8 cellular contexts compared by ENCODE assay signal in the genomic region with DNA sequence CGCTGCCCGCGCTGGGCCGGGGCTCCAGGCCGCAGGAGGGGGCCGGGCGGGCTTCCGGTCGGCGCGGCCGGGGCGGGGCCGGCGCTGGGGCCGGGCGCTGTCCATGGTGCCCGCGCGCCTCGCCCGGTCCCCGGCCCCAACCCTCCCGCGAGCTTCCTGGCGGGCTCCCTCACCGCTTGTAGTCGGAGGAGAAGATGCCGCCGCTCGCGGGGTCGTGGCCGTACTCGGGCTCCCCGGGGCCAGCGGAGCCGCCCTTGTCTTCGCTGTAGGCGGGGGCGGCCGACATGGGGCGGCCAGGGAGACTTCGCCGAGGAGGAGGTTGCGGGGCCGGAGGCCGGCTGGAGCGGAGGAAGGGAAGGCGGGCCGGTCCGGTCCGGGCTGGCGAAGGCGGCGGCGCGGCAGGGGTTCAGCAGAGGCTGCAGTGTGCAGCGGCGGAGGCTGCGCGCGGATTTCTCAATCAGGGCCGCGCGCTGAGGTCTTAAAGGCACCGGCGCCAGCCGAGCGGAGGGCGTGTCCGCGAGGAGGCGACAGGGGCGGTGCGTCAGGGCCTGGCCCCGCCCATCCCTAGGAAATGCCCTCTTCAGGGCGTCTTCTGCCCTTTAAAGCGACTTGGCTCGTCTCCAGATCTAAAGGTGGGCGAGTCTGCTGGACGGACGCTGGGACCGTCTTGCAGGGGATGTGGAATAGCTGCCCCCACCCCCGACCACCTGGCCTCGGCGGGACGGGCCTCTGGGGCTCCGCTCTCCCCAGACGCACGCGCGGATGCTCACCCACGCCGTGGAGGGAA. TPM values are rescaled to one million over a fixed set of nuclear protein-coding genes. Genes with fewer than 3 reads are reported as not detected.
DNase-seq lines count a peak whose midpoint lies in the region; ATAC-seq and TF ChIP-seq lines count a peak whose summit lies in the region.

AP3B2 (minus strand) TSS at position 455 of the 787 bp plus-strand sequence; CDS start at position 286, 169 bp downstream.

- H3K27ac Mint-ChIP-seq in activated naive CD8-positive, alpha-beta T cell treated with anti-CD3 and anti-CD28 coated beads, Interleukin-2, amount 50 U/mL, for 24 hours = no peak within 1 kb of the TSS
- no peak within 1 kb of the TSS for H3K27ac Mint-ChIP-seq in type B pancreatic cell

- H3K4me1 Mint-ChIP-seq in activated naive CD8-positive, alpha-beta T cell treated with anti-CD3 and anti-CD28 coated beads, Interleukin-2, amount 50 U/mL, for 24 hours = no peaks in the 10 kb centered on the region
- no peaks in the 10 kb centered on the region for H3K4me1 Mint-ChIP-seq in type B pancreatic cell (ENCODE audit: unreplicated experiment)

- H3K4me3 ChIP-seq in heart right ventricle = peak within 1 kb of the TSS; percentile 35 to 85 (median 67)

- WGBS in heart right ventricle, 2 donors = 1 to 2% methylated on average over 88 to 94 of the region's 95 CpGs

- H3K27ac ChIP-seq in heart right ventricle = peak within 1 kb of the TSS in 1 of 10 donors; percentile 26

- H3K9me3 Mint-ChIP-seq in activated naive CD8-positive, alpha-beta T cell treated with anti-CD3 and anti-CD28 coated beads, Interleukin-2, amount 50 U/mL, for 24 hours = no peaks in the 10 kb centered on the region
- H3K9me3 Mint-ChIP-seq in type B pancreatic cell = no peaks in the 10 kb centered on the region

- intact Hi-C loops in heart right ventricle (cut with DNase I) (no loop called here), posterior vena cava (cut with DNase I) (no loop called here)

- DNase-seq in GM03348 (ENCODE audit: low spot score) (peak; percentile 95), NCI-H1092 (lab: John Stamatoyannopoulos, UW) (peak; percentile 70), SW480 (ENCODE audit: low spot score) (peak; percentile 71), heart right ventricle (peak; percentile 33 to 61), posterior vena cava (ENCODE audit: low spot score) (peak; percentile 92), type B pancreatic cell (ENCODE audit: extremely low spot score, unreplicated experiment) (peak; percentile 82)
- peak; percentile 77 for DNase-seq in activated naive CD8-positive, alpha-beta T cell treated with anti-CD3 and anti-CD28 coated beads, Interleukin-2, amount 50 U/mL, for 24 hours

- H3K9me3 ChIP-seq in heart right ventricle = no peaks in the 10 kb centered on the region

- H3K4me3 Mint-ChIP-seq in activated naive CD8-positive, alpha-beta T cell treated with anti-CD3 and anti-CD28 coated beads, Interleukin-2, amount 50 U/mL, for 24 hours = peak within 1 kb of the TSS; percentile 64
- peak within 1 kb of the TSS; percentile 81 for H3K4me3 Mint-ChIP-seq in type B pancreatic cell

- H3K36me3 ChIP-seq in heart right ventricle = no peaks in the 10 kb centered on the region

- H3K27me3 ChIP-seq in heart right ventricle = peaks cover 0 to 53% (median 23%) of the 10 kb centered on the region in 7 donors

- TF ChIP-seq CTCF in heart right ventricle (IDR thresholded peaks at IDR 0.05) (no peak), type B pancreatic cell (conservative IDR thresholded peaks at IDR 0.05) (no peak)

- H3K36me3 Mint-ChIP-seq in activated naive CD8-positive, alpha-beta T cell treated with anti-CD3 and anti-CD28 coated beads, Interleukin-2, amount 50 U/mL, for 24 hours (ENCODE audit: low read depth) = no peaks in the 10 kb centered on the region
- H3K36me3 Mint-ChIP-seq in type B pancreatic cell = no peaks in the 10 kb centered on the region

- H3K4me1 ChIP-seq in heart right ventricle = peaks cover 4 to 15% (median 10%) of the 10 kb centered on the region in 9 donors

- peaks cover 9% of the 10 kb centered on the region for H3K27me3 Mint-ChIP-seq in activated naive CD8-positive, alpha-beta T cell treated with anti-CD3 and anti-CD28 coated beads, Interleukin-2, amount 50 U/mL, for 24 hours
- peaks cover 19% of the 10 kb centered on the region for H3K27me3 Mint-ChIP-seq in type B pancreatic cell

- peak; percentile 88 for ATAC-seq in HG02571 (IDR thresholded peaks at IDR 0.05; ENCODE audit: unreplicated experiment)
- ATAC-seq in activated naive CD8-positive, alpha-beta T cell treated with anti-CD3 and anti-CD28 coated beads, Interleukin-2, amount 50 U/mL, for 24 hours = peak; percentile 90
- ATAC-seq in heart right ventricle = peak; percentile 86 to 98 (median 96)

RNA-seq across cellular contexts. Expression of gene AP3B2, which starts in this region (rescaled TPM):
- total RNA-seq in heart right ventricle (1 to 10 TPM in 1 of 10 donors, under 1 TPM in 5, not detected in 4; 0.12 to 1.4 (median 0.40) TPM), posterior vena cava (1 to 10 TPM in 1 of 2 donors, under 1 TPM in 1; 0.86 to 1.4 TPM), type B pancreatic cell (ENCODE audit: low replicate concordance) (7.3 and 8.0 TPM in 2 replicates)
- under 1 TPM; 0.16 to 0.51 TPM for polyA plus RNA-seq in heart right ventricle
